Comparison of ENCODE assay signal across 9 cellular contexts in genomic region chr20:46099491-46100287, GRCh38. TPM values are rescaled to one million over a fixed set of nuclear protein-coding genes. Genes with fewer than 3 reads are reported as not detected.
A peak's percentile ranks its signal among the peaks of the same experiment; 100 is the strongest.
DNase-seq lines count a peak whose midpoint lies in the region; ATAC-seq and TF ChIP-seq lines count a peak whose summit lies in the region.
"Had no signal": no experiment of that assay in that cellular context is flagged by ENCODE, and none has a peak within 500 bp of the region (broad histone marks: within the 10 kb centered on the region; RNA-seq: fewer than 3 reads in every experiment).

No MANE protein-coding gene starts in this region.

- no peaks in the 10 kb centered on the region for H3K36me3 ChIP-seq in BLaER1 treated with 17β-estradiol and CSF1 and Interleukin-3, amounts not matched to agents 10 nM and 100 nM
- no peaks in the 10 kb centered on the region for H3K36me3 ChIP-seq in Caco-2 (ENCODE audit: control insufficient read depth, insufficient read depth, low read length)

- no peak overlapping the region for H2BK20ac ChIP-seq in H9 (ENCODE audit: low read depth, low read length, poor library complexity, severe bottlenecking)

- ATAC-seq in HG02798 (IDR thresholded peaks at IDR 0.05; ENCODE audit: poor library complexity, unreplicated experiment) = no peak
- ATAC-seq: CD8-positive, alpha-beta T cell had no signal

- CTCF ChIA-PET in Caco-2 (lab: Charles Lee) = interaction anchor here (0.6 kb wide), 1 partner anchor 86 kb away, joined by 8 read pairs; no protein-coding TSS in a partner anchor

- H3K23me2 ChIP-seq in H9 (ENCODE audit: insufficient read length, low read depth, low read length, poor library complexity, severe bottlenecking) = no peaks in the 10 kb centered on the region

- TF ChIP-seq CTCF in H9 (conservative IDR thresholded peaks at IDR 0.05) (peak; percentile 49), endothelial cell (IDR thresholded peaks at IDR 0.05; ENCODE audit: unreplicated experiment) (no peak), nephron progenitor cell (IDR thresholded peaks at IDR 0.05) (no peak), Caco-2 (IDR thresholded peaks at IDR 0.05; ENCODE audit: insufficient read depth in 1 of 2, low read depth in 1 of 2, low read length in 1 of 2, severe bottlenecking in 1 of 2, unreplicated experiment in 1 of 2) (no peak)

- no peaks in the 10 kb centered on the region for H4K20me1 ChIP-seq in BLaER1 treated with 17β-estradiol and CSF1 and Interleukin-3, amounts not matched to agents 10 nM and 100 nM
- H4K20me1 ChIP-seq in H9 (ENCODE audit: control insufficient read depth, insufficient read depth, insufficient read length) = no peaks in the 10 kb centered on the region

- no peaks in the 10 kb centered on the region for H3K79me2 ChIP-seq in H9 (ENCODE audit: insufficient read depth, low read length)

- DNase-seq in H9 (peak; percentile 76), endothelial cell (ENCODE audit: low spot score) (peak; percentile 48), nephron progenitor cell (peak; percentile 32), Caco-2 (no peak), NCI-H345 (lab: John Stamatoyannopoulos, UW) (no peak)
- no peak for DNase-seq in stimulated activated naive CD4-positive, alpha-beta T cell (lab: John Stamatoyannopoulos, UW)
- DNase-seq: CD8-positive, alpha-beta T cell had no signal

- intact Hi-C loops in Caco-2 (cut with micrococcal nuclease; ENCODE audit: unreplicated experiment) = no loop called here

- H2BK15ac ChIP-seq in H9 (ENCODE audit: low read depth, low read length) = no peak overlapping the region

- no peak overlapping the region for H2AFZ ChIP-seq in H9 (ENCODE audit: low read length)

- no peak overlapping the region for H3T11ph ChIP-seq in H9 (ENCODE audit: low read length)

- no peak overlapping the region for H2BK120ac ChIP-seq in H9 (ENCODE audit: low read depth, low read length, poor library complexity, severe bottlenecking)

- no peak overlapping the region for H3K18ac ChIP-seq in H9 (ENCODE audit: insufficient read length, low read depth, low read length)

- BruUV-seq in Caco-2 (replicated peaks; lab: Mats Ljungman, UMichigan) = no TSS peak

- no peak overlapping the region for H2BK12ac ChIP-seq in H9 (ENCODE audit: insufficient read length, low read depth, low read length)

- H3K14ac ChIP-seq in H9 (ENCODE audit: insufficient read depth, low read length) = no peak overlapping the region

- H3K27ac ChIP-seq in BLaER1 treated with 17β-estradiol and CSF1 and Interleukin-3, amounts not matched to agents 10 nM and 100 nM = no peak overlapping the region
- H3K27ac ChIP-seq in H9 (ENCODE audit: insufficient read length, low read depth, low read length) = no peak overlapping the region

- H4K91ac ChIP-seq in H9 (ENCODE audit: insufficient read length, low read depth, low read length) = no peak overlapping the region

- H3K4me3 Mint-ChIP-seq in H9 (peak overlapping the region in 1 of 2 experiments; percentile 46; a peak in 2 of 5 replicates), endothelial cell (ENCODE audit: unreplicated experiment) (no peak overlapping the region), nephron progenitor cell (no peak overlapping the region), Caco-2 (ENCODE audit: unreplicated experiment) (no peak overlapping the region)
- H3K4me3 Mint-ChIP-seq: CD8-positive, alpha-beta T cell had no signal

- no peak overlapping the region for H4K8ac ChIP-seq in H9 (replicated peaks; ENCODE audit: insufficient read length, low read depth, low read length)

- peak overlapping the region in 8 of 11 experiments; percentile 3 to 34 (median 18); a peak in 8 of 22 replicates for H3K4me2 ChIP-seq in BLaER1 treated with 17β-estradiol and CSF1 and Interleukin-3, amounts not matched to agents 10 nM and 100 nM
- H3K4me2 ChIP-seq in H9 (ENCODE audit: insufficient read depth, insufficient read length, low read length) = peak overlapping the region; percentile 9

- H3K27me3 ChIP-seq in BLaER1 treated with 17β-estradiol and CSF1 and Interleukin-3, amounts not matched to agents 10 nM and 100 nM = peaks cover 0 to 17% (median 10%) of the 10 kb centered on the region in 11 experiments; a peak in 12 of 22 replicates
- H3K27me3 ChIP-seq in H9 (ENCODE audit: insufficient read depth, low read length) = no peaks in the 10 kb centered on the region
- peaks cover 4% of the 10 kb centered on the region for H3K27me3 ChIP-seq in Caco-2 (replicated peaks; ENCODE audit: control insufficient read depth, insufficient read depth, low read length)

- H3K27ac Mint-ChIP-seq in H9 = peak overlapping the region in 1 of 3 experiments; percentile 61; a peak in 1 of 7 replicates
- no peak overlapping the region for H3K27ac Mint-ChIP-seq in endothelial cell (ENCODE audit: unreplicated experiment)
- H3K27ac Mint-ChIP-seq in nephron progenitor cell = no peak overlapping the region
- no peak overlapping the region for H3K27ac Mint-ChIP-seq in Caco-2 (ENCODE audit: unreplicated experiment)
- H3K27ac Mint-ChIP-seq: CD8-positive, alpha-beta T cell had no signal

- H3K9me3 Mint-ChIP-seq in H9 (peaks cover 3 to 10% of the 10 kb centered on the region in 2 experiments; a peak in 4 of 5 replicates), endothelial cell (ENCODE audit: unreplicated experiment) (no peaks in the 10 kb centered on the region), nephron progenitor cell (peaks cover 35% of the 10 kb centered on the region), Caco-2 (ENCODE audit: unreplicated experiment) (no peaks in the 10 kb centered on the region)
- H3K9me3 Mint-ChIP-seq: CD8-positive, alpha-beta T cell had no signal

- H4K5ac ChIP-seq in H9 (ENCODE audit: insufficient read length, low read depth, low read length) = no peak overlapping the region

- peaks cover 0 to 12% (median 9%) of the 10 kb centered on the region in 10 experiments; a peak in 6 of 20 replicates for H3K4me1 ChIP-seq in BLaER1 treated with 17β-estradiol and CSF1 and Interleukin-3, amounts not matched to agents 10 nM and 100 nM
- H3K4me1 ChIP-seq in H9 (ENCODE audit: insufficient read depth, low read length) (no peaks in the 10 kb centered on the region), Caco-2 (no peaks in the 10 kb centered on the region)

- no peaks in the 10 kb centered on the region for H3K36me3 Mint-ChIP-seq in H9 (ENCODE audit: insufficient read depth in 1 of 3, low read depth in 3 of 3)
- H3K36me3 Mint-ChIP-seq in endothelial cell (ENCODE audit: low read depth, unreplicated experiment) = no peaks in the 10 kb centered on the region
- H3K36me3 Mint-ChIP-seq in nephron progenitor cell (ENCODE audit: low read depth) = no peaks in the 10 kb centered on the region
- H3K36me3 Mint-ChIP-seq in Caco-2 (ENCODE audit: insufficient read depth, unreplicated experiment) = no peaks in the 10 kb centered on the region
- H3K36me3 Mint-ChIP-seq: CD8-positive, alpha-beta T cell had no signal

- H3K56ac ChIP-seq in H9 (ENCODE audit: insufficient read length, low read depth, low read length) = no peak overlapping the region

- no peak overlapping the region for H3K23ac ChIP-seq in H9 (ENCODE audit: insufficient read length, low read depth, low read length)

- no peak overlapping the region for H3K4ac ChIP-seq in H9 (ENCODE audit: low read depth, low read length)

- peaks cover 50% of the 10 kb centered on the region for H3K27me3 Mint-ChIP-seq in H9 (ENCODE audit: low read depth)
- H3K27me3 Mint-ChIP-seq in endothelial cell (ENCODE audit: unreplicated experiment) = no peaks in the 10 kb centered on the region
- H3K27me3 Mint-ChIP-seq in nephron progenitor cell (ENCODE audit: low read depth, poor library complexity) = peaks cover 80% of the 10 kb centered on the region
- peaks cover 25% of the 10 kb centered on the region for H3K27me3 Mint-ChIP-seq in Caco-2 (ENCODE audit: insufficient read depth, unreplicated experiment)

- no peak overlapping the region for H2BK5ac ChIP-seq in H9 (ENCODE audit: insufficient read length, low read length)

- no peaks in the 10 kb centered on the region for H3K79me1 ChIP-seq in H9 (ENCODE audit: insufficient read depth, low read depth, low read length, poor library complexity, severe bottlenecking)

- H3K9ac ChIP-seq in BLaER1 treated with 17β-estradiol and CSF1 and Interleukin-3, amounts not matched to agents 10 nM and 100 nM = no peak overlapping the region
- H3K9ac ChIP-seq in H9 (ENCODE audit: extremely low read depth, insufficient read length, low read length) = no peak overlapping the region

- WGBS in H9 (ENCODE audit: extremely low coverage, insufficient read length, low lambda C conversion rate) = no CpG with 5 or more reads among the region's 48 CpGs

- H3K4me1 Mint-ChIP-seq in H9 = peaks cover 5 to 6% of the 10 kb centered on the region in 2 experiments; a peak in 3 of 4 replicates
- no peaks in the 10 kb centered on the region for H3K4me1 Mint-ChIP-seq in endothelial cell (ENCODE audit: unreplicated experiment)
- H3K4me1 Mint-ChIP-seq in nephron progenitor cell = no peaks in the 10 kb centered on the region
- no peaks in the 10 kb centered on the region for H3K4me1 Mint-ChIP-seq in Caco-2 (ENCODE audit: low read depth, unreplicated experiment)

- peaks cover 0 to 7% (median 3%) of the 10 kb centered on the region in 11 experiments; a peak in 4 of 22 replicates for H3K9me3 ChIP-seq in BLaER1 treated with 17β-estradiol and CSF1 and Interleukin-3, amounts not matched to agents 10 nM and 100 nM (replicated peaks in 1 of 11)
- H3K9me3 ChIP-seq in H9 (ENCODE audit: control insufficient read depth, low read depth, low read length) = no peaks in the 10 kb centered on the region
- peaks cover 20% of the 10 kb centered on the region for H3K9me3 ChIP-seq in Caco-2

- no peak overlapping the region for H3K4me3 ChIP-seq in BLaER1 treated with 17β-estradiol and CSF1 and Interleukin-3, amounts not matched to agents 10 nM and 100 nM
- no peak overlapping the region for H3K4me3 ChIP-seq in Caco-2 (ENCODE audit: low read depth, low read length)

- H2AK5ac ChIP-seq in H9 (ENCODE audit: insufficient read length, low read length) = no peak overlapping the region

- POLR2A ChIA-PET in Caco-2 (lab: Charles Lee) = no interaction called here

RNA-seq across cellular contexts. Expression of gene NCOA5, which starts 9.9 kb away (rescaled TPM):
- total RNA-seq in H9 (2021) (55.7 and 60.1 TPM in 2 replicates), endothelial cell (ENCODE audit: unreplicated experiment) (34.9 TPM), Caco-2 (2022) (52.5 and 53.3 TPM in 2 replicates)

RNA-seq across cellular contexts. Expression of gene CD40, which starts 18.4 kb away (rescaled TPM):
- total RNA-seq in H9 (2021) = 7.8 and 8.6 TPM in 2 replicates
- 69.4 TPM for total RNA-seq in endothelial cell (ENCODE audit: unreplicated experiment)
- total RNA-seq in Caco-2 (2022) = not detected in 2 replicates

Comparison
In these comparisons a context has a peak if more than half of its experiments do, and no peak if none do; other contexts are left out.
1. DNase-seq: peak in H9 (single experiment), endothelial cell (single experiment) and nephron progenitor cell (single experiment); none in Caco-2 (0 of 2), stimulated activated naive CD4-positive, alpha-beta T cell (0 of 6) and NCI-H345 (single experiment).